3 cellular contexts compared by ENCODE assay signal in the genomic region with DNA sequence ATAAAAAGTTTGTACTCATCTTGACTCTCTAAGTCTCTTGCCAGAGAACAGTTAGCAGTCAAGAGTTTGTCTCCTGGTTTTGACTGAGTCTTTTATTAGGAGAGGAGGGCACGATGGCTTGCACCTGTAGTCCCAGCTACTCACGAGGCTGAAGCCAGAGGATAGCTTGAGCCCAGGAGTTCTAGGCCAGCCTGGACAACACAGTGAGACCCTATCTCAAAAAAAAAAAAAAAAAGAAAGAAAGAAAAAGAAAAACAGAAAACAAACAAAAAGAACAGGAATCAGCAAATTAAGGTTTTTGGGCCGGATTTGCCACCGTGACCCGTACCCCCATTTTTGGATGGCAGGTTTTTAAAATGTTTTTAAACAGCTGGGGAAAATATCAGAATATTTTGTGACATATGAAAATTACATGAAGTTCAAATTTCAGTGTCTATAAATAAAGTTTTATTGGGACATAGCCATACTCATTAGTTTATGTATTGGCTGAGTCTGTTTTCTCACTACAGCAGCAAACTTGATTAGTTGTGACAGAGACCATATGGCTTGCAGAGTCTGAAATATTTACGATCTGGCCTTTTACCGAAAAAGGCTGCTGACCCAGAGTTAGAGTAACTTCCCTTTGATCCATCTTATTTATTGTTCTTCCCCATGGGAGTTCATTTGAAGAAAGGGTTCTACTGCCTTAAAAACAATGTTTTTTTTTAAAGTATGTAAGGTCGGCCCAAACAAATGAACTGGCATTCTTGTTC.
TF ChIP-seq lines count a peak whose summit lies in the region.

No MANE protein-coding gene starts in this region.

TF ChIP-seq in A549, 52 proteins besides CTCF, POLR2A, EP300 and RAD21:
- no peak for TF ChIP-seq PHF8 (IDR thresholded peaks at IDR 0.05; ENCODE audit: borderline replicate concordance, low read depth)
- TF ChIP-seq CHD2 (IDR thresholded peaks at IDR 0.05; ENCODE audit: low read length, partially characterized antibody), result no peak
TF ChIP-seq in A549: peak in this region for 0.

TF ChIP-seq in HEK293, 187 proteins besides CTCF, POLR2A, EP300 and RAD21 (continues in another document):
- TF ChIP-seq ZNF350 (tag by site-specific recombination; IDR thresholded peaks at IDR 0.05) (no peak), ZNF513 (tag by site-specific recombination; IDR thresholded peaks at IDR 0.05) (0 out of 2 replicates have a peak, but pooled peaks have one; percentile 7), ZNF248 (tag by site-specific recombination; IDR thresholded peaks at IDR 0.05) (no peak), ZNF629 (tag by site-specific recombination; IDR thresholded peaks at IDR 0.05) (no peak), ZNF596 (tag by site-specific recombination; IDR thresholded peaks at IDR 0.05) (peak; percentile 33; the same call in 1 of the 2 replicates), PRDM6 (tag by site-specific recombination; IDR thresholded peaks at IDR 0.05) (peak; percentile 77), ZBTB8A (tag by site-specific recombination; IDR thresholded peaks at IDR 0.05) (0 out of 2 replicates have a peak, but pooled peaks have one; percentile 27), ZNF571 (tag by site-specific recombination; IDR thresholded peaks at IDR 0.05) (no peak), ZNF121 (tag by site-specific recombination; IDR thresholded peaks at IDR 0.05) (peak; percentile 77), ZNF174 (tag by site-specific recombination; IDR thresholded peaks at IDR 0.05) (no peak), ZNF114 (tag by site-specific recombination; IDR thresholded peaks at IDR 0.05) (no peak), TCF7L2 (IDR thresholded peaks at IDR 0.05; ENCODE audit: borderline replicate concordance, low read depth, low read length) (0 out of 2 replicates have a peak, but pooled peaks have one; percentile 30), SP7 (tag by site-specific recombination; IDR thresholded peaks at IDR 0.05) (0 out of 2 replicates have a peak, but pooled peaks have one; percentile 20), ZNF585B (tag by site-specific recombination; IDR thresholded peaks at IDR 0.05) (no peak), ZSCAN30 (tag by site-specific recombination; IDR thresholded peaks at IDR 0.05) (0 out of 2 replicates have a peak, but pooled peaks have one; percentile 47), FEZF1 (tag by site-specific recombination; IDR thresholded peaks at IDR 0.05) (peak; percentile 88), ZEB2 (tag by site-specific recombination; IDR thresholded peaks at IDR 0.05) (peak; percentile 32; the same call in 1 of the 2 replicates), ZNF843 (tag by site-specific recombination; IDR thresholded peaks at IDR 0.05) (0 out of 2 replicates have a peak, but pooled peaks have one; percentile 24), OSR2 (tag by site-specific recombination; IDR thresholded peaks at IDR 0.05) (peak; percentile 62; the same call in 1 of the 2 replicates), IKZF3 (tag by site-specific recombination; IDR thresholded peaks at IDR 0.05) (0 out of 2 replicates have a peak, but pooled peaks have one; percentile 19)
- TF ChIP-seq, protein P1, sequence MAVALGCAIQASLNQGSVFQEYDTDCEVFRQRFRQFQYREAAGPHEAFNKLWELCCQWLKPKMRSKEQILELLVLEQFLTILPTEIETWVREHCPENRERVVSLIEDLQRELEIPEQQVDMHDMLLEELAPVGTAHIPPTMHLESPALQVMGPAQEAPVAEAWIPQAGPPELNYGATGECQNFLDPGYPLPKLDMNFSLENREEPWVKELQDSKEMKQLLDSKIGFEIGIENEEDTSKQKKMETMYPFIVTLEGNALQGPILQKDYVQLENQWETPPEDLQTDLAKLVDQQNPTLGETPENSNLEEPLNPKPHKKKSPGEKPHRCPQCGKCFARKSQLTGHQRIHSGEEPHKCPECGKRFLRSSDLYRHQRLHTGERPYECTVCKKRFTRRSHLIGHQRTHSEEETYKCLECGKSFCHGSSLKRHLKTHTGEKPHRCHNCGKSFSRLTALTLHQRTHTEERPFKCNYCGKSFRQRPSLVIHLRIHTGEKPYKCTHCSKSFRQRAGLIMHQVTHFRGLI (tag by site-specific recombination; IDR thresholded peaks at IDR 0.05), result no peak
- TF ChIP-seq, protein P2, sequence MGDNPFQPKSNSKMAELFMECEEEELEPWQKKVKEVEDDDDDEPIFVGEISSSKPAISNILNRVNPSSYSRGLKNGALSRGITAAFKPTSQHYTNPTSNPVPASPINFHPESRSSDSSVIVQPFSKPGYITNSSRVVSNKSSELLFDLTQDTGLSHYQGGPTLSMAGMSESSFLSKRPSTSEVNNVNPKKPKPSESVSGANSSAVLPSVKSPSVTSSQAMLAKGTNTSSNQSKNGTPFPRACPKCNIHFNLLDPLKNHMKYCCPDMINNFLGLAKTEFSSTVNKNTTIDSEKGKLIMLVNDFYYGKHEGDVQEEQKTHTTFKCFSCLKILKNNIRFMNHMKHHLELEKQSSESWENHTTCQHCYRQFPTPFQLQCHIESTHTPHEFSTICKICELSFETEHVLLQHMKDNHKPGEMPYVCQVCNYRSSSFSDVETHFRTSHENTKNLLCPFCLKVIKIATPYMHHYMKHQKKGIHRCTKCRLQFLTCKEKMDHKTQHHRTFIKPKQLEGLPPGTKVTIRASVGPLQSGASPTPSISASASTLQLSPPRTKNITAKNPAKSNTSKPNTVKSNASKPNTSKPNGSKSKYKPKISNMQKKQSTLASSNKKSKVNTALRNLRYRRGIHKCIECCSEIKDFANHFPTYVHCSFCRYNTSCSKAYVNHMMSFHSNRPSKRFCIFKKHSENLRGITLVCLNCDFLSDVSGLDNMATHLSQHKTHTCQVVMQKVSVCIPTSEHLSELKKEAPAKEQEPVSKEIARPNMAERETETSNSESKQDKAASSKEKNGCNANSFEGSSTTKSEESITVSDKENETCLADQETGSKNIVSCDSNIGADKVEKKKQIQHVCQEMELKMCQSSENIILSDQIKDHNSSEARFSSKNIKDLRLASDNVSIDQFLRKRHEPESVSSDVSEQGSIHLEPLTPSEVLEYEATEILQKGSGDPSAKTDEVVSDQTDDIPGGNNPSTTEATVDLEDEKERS (tag by site-specific recombination; IDR thresholded peaks at IDR 0.05), result no peak

TF ChIP-seq in GM12878, 131 proteins besides CTCF, POLR2A, EP300 and RAD21:
- TF ChIP-seq KDM1A (IDR thresholded peaks at IDR 0.05; ENCODE audit: borderline replicate concordance) (no peak), SMARCA5 (IDR thresholded peaks at IDR 0.05) (no peak)
- TF ChIP-seq, protein P3, sequence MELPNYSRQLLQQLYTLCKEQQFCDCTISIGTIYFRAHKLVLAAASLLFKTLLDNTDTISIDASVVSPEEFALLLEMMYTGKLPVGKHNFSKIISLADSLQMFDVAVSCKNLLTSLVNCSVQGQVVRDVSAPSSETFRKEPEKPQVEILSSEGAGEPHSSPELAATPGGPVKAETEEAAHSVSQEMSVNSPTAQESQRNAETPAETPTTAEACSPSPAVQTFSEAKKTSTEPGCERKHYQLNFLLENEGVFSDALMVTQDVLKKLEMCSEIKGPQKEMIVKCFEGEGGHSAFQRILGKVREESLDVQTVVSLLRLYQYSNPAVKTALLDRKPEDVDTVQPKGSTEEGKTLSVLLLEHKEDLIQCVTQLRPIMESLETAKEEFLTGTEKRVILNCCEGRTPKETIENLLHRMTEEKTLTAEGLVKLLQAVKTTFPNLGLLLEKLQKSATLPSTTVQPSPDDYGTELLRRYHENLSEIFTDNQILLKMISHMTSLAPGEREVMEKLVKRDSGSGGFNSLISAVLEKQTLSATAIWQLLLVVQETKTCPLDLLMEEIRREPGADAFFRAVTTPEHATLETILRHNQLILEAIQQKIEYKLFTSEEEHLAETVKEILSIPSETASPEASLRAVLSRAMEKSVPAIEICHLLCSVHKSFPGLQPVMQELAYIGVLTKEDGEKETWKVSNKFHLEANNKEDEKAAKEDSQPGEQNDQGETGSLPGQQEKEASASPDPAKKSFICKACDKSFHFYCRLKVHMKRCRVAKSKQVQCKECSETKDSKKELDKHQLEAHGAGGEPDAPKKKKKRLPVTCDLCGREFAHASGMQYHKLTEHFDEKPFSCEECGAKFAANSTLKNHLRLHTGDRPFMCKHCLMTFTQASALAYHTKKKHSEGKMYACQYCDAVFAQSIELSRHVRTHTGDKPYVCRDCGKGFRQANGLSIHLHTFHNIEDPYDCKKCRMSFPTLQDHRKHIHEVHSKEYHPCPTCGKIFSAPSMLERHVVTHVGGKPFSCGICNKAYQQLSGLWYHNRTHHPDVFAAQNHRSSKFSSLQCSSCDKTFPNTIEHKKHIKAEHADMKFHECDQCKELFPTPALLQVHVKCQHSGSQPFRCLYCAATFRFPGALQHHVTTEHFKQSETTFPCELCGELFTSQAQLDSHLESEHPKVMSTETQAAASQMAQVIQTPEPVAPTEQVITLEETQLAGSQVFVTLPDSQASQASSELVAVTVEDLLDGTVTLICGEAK (IDR thresholded peaks at IDR 0.05; ENCODE audit: borderline replicate concordance), result peak; percentile 67
